In the genomic region with DNA sequence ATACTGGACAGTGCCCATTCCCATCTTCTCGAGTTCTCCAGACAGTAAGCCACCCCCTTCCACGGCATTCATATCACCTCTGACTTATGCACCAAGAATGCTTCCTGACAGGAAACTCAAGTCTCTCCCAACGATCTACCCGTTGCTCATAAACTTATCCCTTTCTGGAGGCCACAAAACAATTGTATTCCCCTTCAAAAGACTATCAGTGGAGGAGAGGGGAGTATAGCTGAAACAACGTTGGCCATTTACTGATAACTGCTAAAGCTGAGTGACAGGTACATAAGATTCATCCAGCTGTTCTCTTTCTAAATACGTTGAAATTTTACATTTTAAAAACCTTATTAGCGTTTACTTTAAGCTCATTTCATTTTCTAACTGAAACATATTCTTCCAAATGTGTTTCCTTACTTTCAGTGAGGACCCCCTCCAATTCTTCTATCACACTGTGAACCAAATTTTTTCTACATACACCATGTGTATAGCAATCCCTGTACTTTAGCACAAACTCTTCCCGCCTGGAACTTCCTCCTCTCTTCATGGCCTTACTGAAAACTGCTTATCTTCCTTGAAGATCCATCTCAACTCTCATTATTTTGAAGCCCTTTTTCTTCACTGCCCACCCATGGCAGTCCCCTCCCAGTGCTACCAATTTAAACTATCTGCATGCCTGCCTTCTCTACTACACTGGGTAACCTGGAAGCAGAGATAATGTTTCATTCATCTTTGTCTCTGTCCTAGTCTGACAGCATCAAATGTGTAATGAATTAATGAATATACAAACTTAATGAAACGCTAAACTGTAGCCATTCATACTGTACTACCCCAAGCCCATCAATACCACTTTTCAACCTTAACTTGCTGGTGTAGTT, we compare ENCODE assay signal across 11 cellular contexts. TPM values are rescaled to one million over a fixed set of nuclear protein-coding genes. Genes with fewer than 3 reads are reported as not detected.
A peak's percentile ranks its signal among the peaks of the same experiment; 100 is the strongest.
DNase-seq lines count a peak whose midpoint lies in the region; ATAC-seq and TF ChIP-seq lines count a peak whose summit lies in the region.
"Had no signal": no experiment of that assay in that cellular context is flagged by ENCODE, and none has a peak within 500 bp of the region (broad histone marks: within the 10 kb centered on the region; RNA-seq: fewer than 3 reads in every experiment).

No MANE protein-coding gene starts in this region.

- TF ChIP-seq CTCF in H9 (conservative IDR thresholded peaks at IDR 0.05) (no peak), foreskin keratinocyte (conservative IDR thresholded peaks at IDR 0.05) (no peak)

- H3K9me3 ChIP-seq in H9 (ENCODE audit: control insufficient read depth, low read depth, low read length): no peaks in the 10 kb centered on the region
- H3K9me3 ChIP-seq: Peyer's patch had no signal

- no peak overlapping the region for H2AK5ac ChIP-seq in H9 (ENCODE audit: insufficient read length, low read length)

- H2BK15ac ChIP-seq in H9 (ENCODE audit: low read depth, low read length): no peak overlapping the region

- H2BK120ac ChIP-seq in H9 (ENCODE audit: low read depth, low read length, poor library complexity, severe bottlenecking): no peak overlapping the region

- H3K79me2 ChIP-seq in H9 (ENCODE audit: insufficient read depth, low read length): peaks cover 6% of the 10 kb centered on the region; the same call in 1 of the 2 replicates

- H3K4me1 Mint-ChIP-seq in H9: peaks cover 13 to 16% of the 10 kb centered on the region in 2 experiments
- peaks cover 29% of the 10 kb centered on the region for H3K4me1 Mint-ChIP-seq in stimulated activated effector memory CD8-positive, alpha-beta T cell treated with anti-CD3 and anti-CD28 coated beads, Interleukin-12 subunit alpha, Interleukin-12 subunit beta, amount 100 ng/mL, for 72 hours

- H3K23ac ChIP-seq in H9 (ENCODE audit: insufficient read length, low read depth, low read length): no peak overlapping the region

- H3K56ac ChIP-seq in H9 (ENCODE audit: insufficient read length, low read depth, low read length): no peak overlapping the region

- H3T11ph ChIP-seq in H9 (ENCODE audit: low read length): no peak overlapping the region

- no peak overlapping the region for H3K4ac ChIP-seq in H9 (ENCODE audit: low read depth, low read length)

- H3K9me3 Mint-ChIP-seq in H9: no peaks in the 10 kb centered on the region
- no peaks in the 10 kb centered on the region for H3K9me3 Mint-ChIP-seq in stimulated activated effector memory CD8-positive, alpha-beta T cell treated with anti-CD3 and anti-CD28 coated beads, Interleukin-12 subunit alpha, Interleukin-12 subunit beta, amount 100 ng/mL, for 72 hours
- H3K9me3 Mint-ChIP-seq: nephron had no signal

- peaks cover 9% of the 10 kb centered on the region for H3K79me1 ChIP-seq in H9 (ENCODE audit: insufficient read depth, low read depth, low read length, poor library complexity, severe bottlenecking)

- H3K9ac ChIP-seq in H9 (ENCODE audit: extremely low read depth, insufficient read length, low read length): no peak overlapping the region
- H3K9ac ChIP-seq: KMS-11 had no signal

- H3K4me3 Mint-ChIP-seq in H9: no peak overlapping the region
- H3K4me3 Mint-ChIP-seq in stimulated activated effector memory CD8-positive, alpha-beta T cell treated with anti-CD3 and anti-CD28 coated beads, Interleukin-12 subunit alpha, Interleukin-12 subunit beta, amount 100 ng/mL, for 72 hours: no peak overlapping the region
- H3K4me3 Mint-ChIP-seq: nephron had no signal

- H3K4me1 ChIP-seq in H9 (ENCODE audit: insufficient read depth, low read length) (peaks cover 3% of the 10 kb centered on the region; the same call in 1 of the 2 replicates), foreskin keratinocyte (peaks cover 19% of the 10 kb centered on the region)

- no peak overlapping the region for H3K14ac ChIP-seq in H9 (ENCODE audit: insufficient read depth, low read length)

- no CpG with 5 or more reads among the region's 9 CpGs for WGBS in H9 (ENCODE audit: extremely low coverage, insufficient read length, low lambda C conversion rate)

- H3K27me3 ChIP-seq in H9 (ENCODE audit: insufficient read depth, low read length) (no peaks in the 10 kb centered on the region), foreskin keratinocyte (no peaks in the 10 kb centered on the region)
- H3K27me3 ChIP-seq: Peyer's patch had no signal

- no peak overlapping the region for H2AFZ ChIP-seq in H9 (ENCODE audit: low read length)

- DNase-seq in H9 (peak; percentile 8), SW 1271 (lab: John Stamatoyannopoulos, UW) (peak; percentile 79 to 89), foreskin keratinocyte (peak; percentile 61 to 83), inferior parietal cortex (ENCODE audit: extremely low spot score) (no peak), NCI-H2171 (lab: John Stamatoyannopoulos, UW) (no peak)
- DNase-seq in stimulated activated effector memory CD8-positive, alpha-beta T cell treated with anti-CD3 and anti-CD28 coated beads, Interleukin-12 subunit alpha, Interleukin-12 subunit beta, amount 100 ng/mL, for 72 hours (ENCODE audit: low spot score in 2 of 2): no peak
- DNase-seq: activated CD8-positive, alpha-beta memory T cell treated with anti-CD3 and anti-CD28 coated beads, Interleukin-2, amount 50 U/mL, for 48 hours; Peyer's patch had no signal

- H3K27me3 Mint-ChIP-seq in H9 (ENCODE audit: low read depth): no peaks in the 10 kb centered on the region

- no peak overlapping the region for H4K5ac ChIP-seq in H9 (ENCODE audit: insufficient read length, low read depth, low read length)

- H3K4me2 ChIP-seq in H9 (ENCODE audit: insufficient read depth, insufficient read length, low read length): no peak overlapping the region
- H3K4me2 ChIP-seq: KMS-11 had no signal

- no peaks in the 10 kb centered on the region; a peak in 1 of 7 replicates for H3K36me3 Mint-ChIP-seq in H9 (ENCODE audit: insufficient read depth in 1 of 3, low read depth in 3 of 3)
- no peaks in the 10 kb centered on the region for H3K36me3 Mint-ChIP-seq in stimulated activated effector memory CD8-positive, alpha-beta T cell treated with anti-CD3 and anti-CD28 coated beads, Interleukin-12 subunit alpha, Interleukin-12 subunit beta, amount 100 ng/mL, for 72 hours

- peak overlapping the region in 2 of 3 experiments; percentile 17 to 35; a peak in 4 of 7 replicates for H3K27ac Mint-ChIP-seq in H9
- peak overlapping the region; percentile 24 for H3K27ac Mint-ChIP-seq in stimulated activated effector memory CD8-positive, alpha-beta T cell treated with anti-CD3 and anti-CD28 coated beads, Interleukin-12 subunit alpha, Interleukin-12 subunit beta, amount 100 ng/mL, for 72 hours

- ATAC-seq in foreskin keratinocyte (peak; percentile 96), HG03378 (IDR thresholded peaks at IDR 0.05; ENCODE audit: unreplicated experiment) (no peak)
- ATAC-seq in stimulated activated effector memory CD8-positive, alpha-beta T cell treated with anti-CD3 and anti-CD28 coated beads, Interleukin-12 subunit alpha, Interleukin-12 subunit beta, amount 100 ng/mL, for 72 hours: no peak

- H3K23me2 ChIP-seq in H9 (ENCODE audit: insufficient read length, low read depth, low read length, poor library complexity, severe bottlenecking): no peaks in the 10 kb centered on the region

- H4K8ac ChIP-seq in H9 (replicated peaks; ENCODE audit: insufficient read length, low read depth, low read length): no peak overlapping the region

- no peak overlapping the region for H3K18ac ChIP-seq in H9 (ENCODE audit: insufficient read length, low read depth, low read length)

- no peak overlapping the region for H2BK12ac ChIP-seq in H9 (ENCODE audit: insufficient read length, low read depth, low read length)

- H3K27ac ChIP-seq in H9 (ENCODE audit: insufficient read length, low read depth, low read length) (no peak overlapping the region), foreskin keratinocyte (peak overlapping the region; percentile 2)
- H3K27ac ChIP-seq: KMS-11, Peyer's patch had no signal

- H4K91ac ChIP-seq in H9 (ENCODE audit: insufficient read length, low read depth, low read length): no peak overlapping the region

- H2BK20ac ChIP-seq in H9 (ENCODE audit: low read depth, low read length, poor library complexity, severe bottlenecking): no peak overlapping the region

- H2BK5ac ChIP-seq in H9 (ENCODE audit: insufficient read length, low read length): no peak overlapping the region

- H4K20me1 ChIP-seq in H9 (ENCODE audit: control insufficient read depth, insufficient read depth, insufficient read length): no peaks in the 10 kb centered on the region

RNA-seq across cellular contexts. Expression of gene ATXN2, which starts 28.8 kb away (rescaled TPM):
- 70.5 and 72.9 TPM in 2 replicates for total RNA-seq in H9 (2021)
- total RNA-seq in foreskin keratinocyte: 34.4 and 34.7 TPM in 2 replicates
- 17.3 and 18.9 TPM in 2 replicates for polyA plus RNA-seq in foreskin keratinocyte

Comparison
In these comparisons a context has a peak if more than half of its experiments do, and no peak if none do; other contexts are left out.
1. DNase-seq: peak in H9 (single experiment), SW 1271 (2 of 2) and foreskin keratinocyte (2 of 2); none in stimulated activated effector memory CD8-positive, alpha-beta T cell treated with anti-CD3 and anti-CD28 coated beads, Interleukin-12 subunit alpha, Interleukin-12 subunit beta, amount 100 ng/mL, for 72 hours (0 of 2), inferior parietal cortex (single experiment) and NCI-H2171 (single experiment).